Comparison of ENCODE assay signal across 17 cellular contexts in genomic region chr3:13157986-13158385, GRCh38.
DNase-seq lines count a peak whose midpoint lies in the region; ATAC-seq and TF ChIP-seq lines count a peak whose summit lies in the region.
"Had no signal": no experiment of that assay in that cellular context is flagged by ENCODE, and none has a peak within 500 bp of the region (broad histone marks: within the 10 kb centered on the region; RNA-seq: fewer than 3 reads in every experiment).

No MANE protein-coding gene starts in this region.

- H2BK5ac ChIP-seq in H9 (ENCODE audit: insufficient read length, low read length), result no peak overlapping the region

- DNase-seq in H9 (no peak), endodermal cell (peak; percentile 58), posterior vena cava (ENCODE audit: low spot score) (peak; percentile 28), NCI-H510A treated with DMSO at 0.1 percent for 48 hours (lab: John Stamatoyannopoulos, UW) (no peak)
- no peak for DNase-seq in activated naive CD4-positive, alpha-beta T cell treated with Interleukin-2 at 50 U/mL for 16 hours
- DNase-seq: BE2C; CD4-positive, CD25-positive, alpha-beta regulatory T cell; CD8-positive, alpha-beta memory T cell; COR-L47; DMS 273 treated with DMSO at 0.1 percent for 48 hours; DMS53; DND-41; H7; IMR-90 had no signal

- H3T11ph ChIP-seq in H9 (ENCODE audit: low read length), result no peak overlapping the region

- no peak overlapping the region for H3K4ac ChIP-seq in H9 (ENCODE audit: low read depth, low read length)

- H2BK15ac ChIP-seq in H9 (ENCODE audit: low read depth, low read length), result no peak overlapping the region

- no peak overlapping the region for H2BK12ac ChIP-seq in H9 (ENCODE audit: insufficient read length, low read depth, low read length)

- H3K27ac ChIP-seq in H9 (ENCODE audit: insufficient read length, low read depth, low read length) (no peak overlapping the region), endodermal cell (ENCODE audit: low read depth, low read length) (peak overlapping the region; percentile 19)

- no peak overlapping the region for H4K8ac ChIP-seq in H9 (replicated peaks; ENCODE audit: insufficient read length, low read depth, low read length)

- H2AFZ ChIP-seq in H9 (ENCODE audit: low read length), result no peak overlapping the region
- H2AFZ ChIP-seq: GM23338 had no signal

- H4K91ac ChIP-seq in H9 (ENCODE audit: insufficient read length, low read depth, low read length), result no peak overlapping the region

- H2AK5ac ChIP-seq in H9 (ENCODE audit: insufficient read length, low read length), result no peak overlapping the region

- no peaks in the 10 kb centered on the region for H3K9me3 ChIP-seq in H9 (ENCODE audit: control insufficient read depth, low read depth, low read length)
- H3K9me3 ChIP-seq in endodermal cell (ENCODE audit: control insufficient read depth, low read length), result peaks cover 29% of the 10 kb centered on the region
- H3K9me3 ChIP-seq: BE2C had no signal

- H3K23me2 ChIP-seq in H9 (ENCODE audit: insufficient read length, low read depth, low read length, poor library complexity, severe bottlenecking), result no peaks in the 10 kb centered on the region

- no peak overlapping the region for H4K5ac ChIP-seq in H9 (ENCODE audit: insufficient read length, low read depth, low read length)

- H3K27me3 ChIP-seq in H9 (ENCODE audit: insufficient read depth, low read length), result no peaks in the 10 kb centered on the region
- H3K27me3 ChIP-seq in endodermal cell (ENCODE audit: control insufficient read depth, insufficient read depth, low read length, poor library complexity, severe bottlenecking), result no peaks in the 10 kb centered on the region
- H3K27me3 ChIP-seq: BE2C had no signal

- no peaks in the 10 kb centered on the region for H3K79me1 ChIP-seq in H9 (ENCODE audit: insufficient read depth, low read depth, low read length, poor library complexity, severe bottlenecking)

- no peaks in the 10 kb centered on the region for H3K36me3 ChIP-seq in endodermal cell (ENCODE audit: control insufficient read depth, insufficient read depth, low read length)
- H3K36me3 ChIP-seq: BE2C had no signal

- no peaks in the 10 kb centered on the region for H3K79me2 ChIP-seq in H9 (ENCODE audit: insufficient read depth, low read length)

- no peak overlapping the region for H3K4me2 ChIP-seq in H9 (ENCODE audit: insufficient read depth, insufficient read length, low read length)
- H3K4me2 ChIP-seq: GM23338 had no signal

- H3K4me1 Mint-ChIP-seq in H9 (peaks cover 45 to 50% of the 10 kb centered on the region in 2 experiments), endodermal cell (peaks cover 32% of the 10 kb centered on the region)
- H3K4me1 Mint-ChIP-seq: CD4-positive, CD25-positive, alpha-beta regulatory T cell; CD8-positive, alpha-beta memory T cell had no signal

- TF ChIP-seq CTCF in H9 (conservative IDR thresholded peaks at IDR 0.05) (no peak), endodermal cell (conservative IDR thresholded peaks at IDR 0.05) (no peak)

- H3K9me3 Mint-ChIP-seq in H9 (peaks cover 4 to 20% of the 10 kb centered on the region in 2 experiments; a peak in 4 of 5 replicates), endodermal cell (peaks cover 28% of the 10 kb centered on the region)

- peak overlapping the region; percentile 45; the same call in 1 of the 2 replicates for H3K14ac ChIP-seq in H9 (ENCODE audit: insufficient read depth, low read length)

- no peak overlapping the region for H3K18ac ChIP-seq in H9 (ENCODE audit: insufficient read length, low read depth, low read length)

- no peak overlapping the region for H2BK120ac ChIP-seq in H9 (ENCODE audit: low read depth, low read length, poor library complexity, severe bottlenecking)

- ATAC-seq in GM19035 (IDR thresholded peaks at IDR 0.05; ENCODE audit: unreplicated experiment), result no peak
- ATAC-seq: GM23338, K562 had no signal

- no peak overlapping the region for H2BK20ac ChIP-seq in H9 (ENCODE audit: low read depth, low read length, poor library complexity, severe bottlenecking)

- H3K23ac ChIP-seq in H9 (ENCODE audit: insufficient read length, low read depth, low read length), result no peak overlapping the region

- WGBS in H9 (ENCODE audit: extremely low coverage, insufficient read length, low lambda C conversion rate), result no CpG with 5 or more reads among the region's 8 CpGs
- WGBS in endodermal cell (ENCODE audit: insufficient coverage in 1 of 2, insufficient read length in 1 of 2), 2 experiments, result 80 to 85% methylated on average over 7 to 8 of the region's 8 CpGs

- H3K27me3 Mint-ChIP-seq in H9 (ENCODE audit: low read depth) (no peaks in the 10 kb centered on the region), endodermal cell (ENCODE audit: insufficient read depth) (no peaks in the 10 kb centered on the region)
- H3K27me3 Mint-ChIP-seq: CD4-positive, CD25-positive, alpha-beta regulatory T cell had no signal

- intact Hi-C loops in posterior vena cava (cut with DNase I), result no loop called here

- H3K9ac ChIP-seq in H9 (ENCODE audit: extremely low read depth, insufficient read length, low read length) (no peak overlapping the region), endodermal cell (ENCODE audit: extremely low read depth, low read length, poor library complexity, severe bottlenecking) (no peak overlapping the region)

- H4K20me1 ChIP-seq in H9 (ENCODE audit: control insufficient read depth, insufficient read depth, insufficient read length), result no peaks in the 10 kb centered on the region

- peak overlapping the region in 1 of 3 experiments; percentile 35; a peak in 1 of 7 replicates for H3K27ac Mint-ChIP-seq in H9
- H3K27ac Mint-ChIP-seq in endodermal cell, result peak overlapping the region; percentile 87
- H3K27ac Mint-ChIP-seq: CD4-positive, CD25-positive, alpha-beta regulatory T cell; GM23338 had no signal

- peaks cover 4 to 10% (median 10%) of the 10 kb centered on the region in 3 experiments for H3K36me3 Mint-ChIP-seq in H9 (ENCODE audit: insufficient read depth in 1 of 3, low read depth in 3 of 3)
- H3K36me3 Mint-ChIP-seq in endodermal cell (ENCODE audit: low read depth), result peaks cover 4% of the 10 kb centered on the region
- H3K36me3 Mint-ChIP-seq: CD4-positive, CD25-positive, alpha-beta regulatory T cell had no signal

- H3K4me3 ChIP-seq in endodermal cell (ENCODE audit: low read length), result no peak overlapping the region
- H3K4me3 ChIP-seq: GM23338, K562 had no signal

- peaks cover 8% of the 10 kb centered on the region; the same call in 1 of the 2 replicates for H3K4me1 ChIP-seq in H9 (ENCODE audit: insufficient read depth, low read length)
- H3K4me1 ChIP-seq in endodermal cell (ENCODE audit: control insufficient read depth, insufficient read depth, low read length), result peaks cover 8% of the 10 kb centered on the region
- H3K4me1 ChIP-seq: BE2C had no signal

- no peak overlapping the region for H3K56ac ChIP-seq in H9 (ENCODE audit: insufficient read length, low read depth, low read length)

- no peak overlapping the region for H3K4me3 Mint-ChIP-seq in H9
- no peak overlapping the region for H3K4me3 Mint-ChIP-seq in endodermal cell
- H3K4me3 Mint-ChIP-seq: CD4-positive, CD25-positive, alpha-beta regulatory T cell; CD8-positive, alpha-beta memory T cell; GM23338 had no signal

Comparison
In these comparisons a context has a peak if more than half of its experiments do, and no peak if none do; other contexts are left out.
1. DNase-seq: peak in endodermal cell (single experiment) and posterior vena cava (single experiment); none in H9 (single experiment), activated naive CD4-positive, alpha-beta T cell treated with Interleukin-2 at 50 U/mL for 16 hours (single experiment) and NCI-H510A treated with DMSO at 0.1 percent for 48 hours (single experiment).